In genomic region chr11:74139151-74139918, GRCh38 we compare ENCODE assay signal across 15 cellular contexts. TPM values are rescaled to one million over a fixed set of nuclear protein-coding genes. Genes with fewer than 3 reads are reported as not detected.
DNase-seq lines count a peak whose midpoint lies in the region; ATAC-seq and TF ChIP-seq lines count a peak whose summit lies in the region.
"Had no signal": no experiment of that assay in that cellular context is flagged by ENCODE, and none has a peak within 500 bp of the region (broad histone marks: within the 10 kb centered on the region; RNA-seq: fewer than 3 reads in every experiment).

No MANE protein-coding gene starts in this region.

- peak overlapping the region; percentile 27; the same call in 1 of the 2 replicates for H3K27ac ChIP-seq in SK-N-MC
- peak overlapping the region; percentile 82 for H3K27ac ChIP-seq in psoas muscle
- no peak overlapping the region for H3K27ac ChIP-seq in CD8-positive, alpha-beta memory T cell (ENCODE audit: low read depth, low read length)
- H3K27ac ChIP-seq: ovary had no signal

- H3K4me1 Mint-ChIP-seq in CD8-positive, alpha-beta memory T cell = peaks cover 0 to 2% (median 0%) of the 10 kb centered on the region in 3 donors

- peak in 1 of 4 donors; percentile 4 for ATAC-seq in psoas muscle
- ATAC-seq: activated T-cell treated with anti-CD3 and anti-CD28 coated beads, Interleukin-2, amount 50 U/mL, for 4 hours had no signal

- H3K4me3 ChIP-seq in SK-N-MC (no peak overlapping the region), psoas muscle (no peak overlapping the region)
- H3K4me3 ChIP-seq in CD8-positive, alpha-beta memory T cell (ENCODE audit: low read length) = no peak overlapping the region
- H3K4me3 ChIP-seq: body of pancreas, ovary, thoracic aorta had no signal

- H3K27me3 ChIP-seq in psoas muscle (ENCODE audit: insufficient read depth in 3 of 3, low read length in 2 of 3) = no peaks in the 10 kb centered on the region
- no peaks in the 10 kb centered on the region for H3K27me3 ChIP-seq in CD8-positive, alpha-beta memory T cell (ENCODE audit: insufficient read depth, low read length, poor library complexity, severe bottlenecking)
- H3K27me3 ChIP-seq: body of pancreas, ovary had no signal

- H3K27me3 Mint-ChIP-seq in CD8-positive, alpha-beta memory T cell = no peaks in the 10 kb centered on the region

- CTCF ChIA-PET in CD8-positive, alpha-beta memory T cell (lab: Charles Lee) = no interaction called here

- H3K4me3 Mint-ChIP-seq in CD8-positive, alpha-beta memory T cell = no peak overlapping the region
- H3K4me3 Mint-ChIP-seq: activated T-cell treated with anti-CD3 and anti-CD28 coated beads, Interleukin-2, amount 50 U/mL, for 4 hours had no signal

- H3K36me3 ChIP-seq in SK-N-MC (ENCODE audit: insufficient read depth, low read length) (peaks cover 27% of the 10 kb centered on the region), psoas muscle (ENCODE audit: insufficient read depth in 1 of 2, low read depth in 1 of 2) (peaks cover 0 to 14% of the 10 kb centered on the region in 2 donors)
- peaks cover 14% of the 10 kb centered on the region for H3K36me3 ChIP-seq in CD8-positive, alpha-beta memory T cell (ENCODE audit: insufficient read depth, low read length)
- H3K36me3 ChIP-seq: ovary, thoracic aorta had no signal

- no peak for TF ChIP-seq CTCF in psoas muscle (IDR thresholded peaks at IDR 0.05)

- WGBS in psoas muscle, 3 donors = 77 to 90% (median 82%) methylated on average over 6 of the region's 6 CpGs

- H3K36me3 Mint-ChIP-seq in CD8-positive, alpha-beta memory T cell = peaks cover 0 to 47% (median 16%) of the 10 kb centered on the region in 3 donors

- intact Hi-C loops in psoas muscle (cut with DNase I) = no loop called here

- H3K9me3 ChIP-seq in SK-N-MC (ENCODE audit: low read depth, low read length) (no peaks in the 10 kb centered on the region), psoas muscle (no peaks in the 10 kb centered on the region)
- H3K9me3 ChIP-seq in CD8-positive, alpha-beta memory T cell (ENCODE audit: low read length) = no peaks in the 10 kb centered on the region
- H3K9me3 ChIP-seq: body of pancreas, ovary, thoracic aorta had no signal

- H3K9ac ChIP-seq in SK-N-MC (ENCODE audit: insufficient read length) = no peak overlapping the region

- DNase-seq in Caki2 (ENCODE audit: low read depth) (peak; percentile 45), SK-N-MC (ENCODE audit: low read depth, low spot score) (no peak), glomerular visceral epithelial cell (ENCODE audit: extremely low spot score) (peak; percentile 33), psoas muscle (no peak), NCI-H69 (lab: John Stamatoyannopoulos, UW) (no peak), NCI-H2196 treated with DMSO at 0.1 percent for 48 hours (lab: John Stamatoyannopoulos, UW; ENCODE audit: unreplicated experiment) (no peak)
- no peak for DNase-seq in stimulated activated naive CD4-positive, alpha-beta T cell treated with Interleukin-2 at 50 U/mL for 16 hours (lab: John Stamatoyannopoulos, UW)
- no peak for DNase-seq in CD8-positive, alpha-beta memory T cell
- DNase-seq: activated T-cell treated with anti-CD3 and anti-CD28 coated beads, Interleukin-2, amount 50 U/mL, for 4 hours; Karpas-422; NCI-H2227 treated with DMSO at 0.1 percent for 48 hours; ovary; SIG-M5 had no signal

- POLR2A ChIA-PET in CD8-positive, alpha-beta memory T cell (lab: Charles Lee) = no interaction called here

- H3K27ac Mint-ChIP-seq in CD8-positive, alpha-beta memory T cell = no peak overlapping the region

- no peaks in the 10 kb centered on the region for H3K9me3 Mint-ChIP-seq in CD8-positive, alpha-beta memory T cell
- H3K9me3 Mint-ChIP-seq: activated T-cell treated with anti-CD3 and anti-CD28 coated beads, Interleukin-2, amount 50 U/mL, for 4 hours had no signal

- in situ Hi-C loops in Caki2 (cut with HindIII; ENCODE audit: low pct_unique_long_range_greater_than_20kb, low sequenced_read_pairs) = no loop called here

- H3K4me1 ChIP-seq in psoas muscle = peaks cover 33% of the 10 kb centered on the region
- H3K4me1 ChIP-seq in CD8-positive, alpha-beta memory T cell (ENCODE audit: insufficient read depth, low read length) = no peaks in the 10 kb centered on the region

RNA-seq across cellular contexts. Expression of gene C2CD3, which starts 31.5 kb away (rescaled TPM):
- total RNA-seq in Caki2 (2014; rRNA removed; shearing (Covaris generic); ENCODE audit: low replicate concordance) = 28.4 and 32.4 TPM in 2 replicates
- total RNA-seq in psoas muscle = 10 to 100 TPM in 2 of 4 donors, 1 to 10 TPM in 2; 5.1 to 14.4 (median 9.7) TPM
- 10 to 100 TPM in 1 of 3 donors, 1 to 10 TPM in 2; 8.4 to 12.6 (median 9.7) TPM for polyA plus RNA-seq in psoas muscle
- total RNA-seq in CD8-positive, alpha-beta memory T cell = 10 to 100 TPM; 35.6 to 41.7 TPM
- 9.1 TPM for polyA plus RNA-seq in CD8-positive, alpha-beta memory T cell

RNA-seq across cellular contexts. Expression of gene PPME1, which starts 31.8 kb away (rescaled TPM):
- total RNA-seq in Caki2 (2014; rRNA removed; shearing (Covaris generic); ENCODE audit: low replicate concordance) = 92.8 and 103 TPM in 2 replicates
- 10 to 100 TPM; 39.5 to 45.9 (median 43.3) TPM for total RNA-seq in psoas muscle
- 10 to 100 TPM; 28.3 to 47.9 (median 30.3) TPM for polyA plus RNA-seq in psoas muscle
- 10 to 100 TPM; 33.0 to 42.0 TPM for total RNA-seq in CD8-positive, alpha-beta memory T cell
- 20.9 TPM for polyA plus RNA-seq in CD8-positive, alpha-beta memory T cell

Comparison
In these comparisons a context has a peak if more than half of its experiments do, and no peak if none do; other contexts are left out.
1. DNase-seq: peak in Caki2 (single experiment) and glomerular visceral epithelial cell (single experiment); none in SK-N-MC (single experiment), psoas muscle (0 of 2), stimulated activated naive CD4-positive, alpha-beta T cell treated with Interleukin-2 at 50 U/mL for 16 hours (single experiment), NCI-H69 (single experiment), CD8-positive, alpha-beta memory T cell (0 of 5) and NCI-H2196 treated with DMSO at 0.1 percent for 48 hours (single experiment).